ENCODE assay signal across 23 cellular contexts in genomic region chr11:127136438-127136837, GRCh38.
DNase-seq lines count a peak whose midpoint lies in the region; ATAC-seq, FAIRE-seq and TF ChIP-seq lines count a peak whose summit lies in the region.
"Had no signal": no experiment of that assay in that cellular context is flagged by ENCODE, and none has a peak within 500 bp of the region (broad histone marks: within the 10 kb centered on the region; RNA-seq: fewer than 3 reads in every experiment).

No MANE protein-coding gene starts in this region.

- TF ChIP-seq CTCF in BE2C (IDR thresholded peaks at IDR 0.05; ENCODE audit: low read depth, low read length): peak; percentile 43
- peak; percentile 12; the same call in 1 of the 2 replicates for TF ChIP-seq CTCF in GM12874 (IDR thresholded peaks at IDR 0.05; ENCODE audit: insufficient read depth, low read depth, low read length)
- TF ChIP-seq CTCF in PC-3 (conservative IDR thresholded peaks at IDR 0.05; ENCODE audit: low read depth, low read length): peak; percentile 19; the same call in 1 of the 2 replicates
- no peak for TF ChIP-seq CTCF in esophagus muscularis mucosa (IDR thresholded peaks at IDR 0.05)

- no peak for ATAC-seq in PC-3
- ATAC-seq: activated T-cell treated with anti-CD3 and anti-CD28 coated beads, Interleukin-2, amount 50 U/mL, for 4 hours; left ventricle myocardium superior; naive thymus-derived CD4-positive, alpha-beta T cell; Right ventricle myocardium inferior had no signal

- no peak overlapping the region for H2AFZ ChIP-seq in PC-3 (ENCODE audit: low read length)

- no peaks in the 10 kb centered on the region for H3K9me2 ChIP-seq in PC-3 (replicated peaks; ENCODE audit: low read length)

- H3K9me3 ChIP-seq in BE2C (no peaks in the 10 kb centered on the region), PC-3 (ENCODE audit: low read length) (no peaks in the 10 kb centered on the region), esophagus muscularis mucosa (no peaks in the 10 kb centered on the region)
- H3K9me3 ChIP-seq: vagina had no signal

- H3F3A ChIP-seq in PC-3 (ENCODE audit: low read length, unreplicated experiment): no peaks in the 10 kb centered on the region

- no TSS peak for BruUV-seq in PC-3 (replicated peaks; lab: Mats Ljungman, UMichigan)

- H4K20me1 ChIP-seq in PC-3 (ENCODE audit: low read length): no peaks in the 10 kb centered on the region

- POLR2A ChIA-PET in PC-3 (lab: Charles Lee; ENCODE audit: unreplicated experiment): no interaction called here

- CTCF ChIA-PET in PC-3 (lab: Charles Lee): no interaction called here

- intact Hi-C loops in PC-3 (cut with micrococcal nuclease): no loop called here
- intact Hi-C loops in cardiac septum (cut with DNase I): no loop called here
- intact Hi-C loops in esophagus muscularis mucosa (cut with DNase I): no loop called here

- H3K4me3 ChIP-seq in BE2C (ENCODE audit: low read depth, low read length) (no peak overlapping the region), PC-3 (ENCODE audit: low read length) (no peak overlapping the region), esophagus muscularis mucosa (no peak overlapping the region)
- H3K4me3 ChIP-seq: vagina had no signal

- WGBS in esophagus muscularis mucosa: 78% methylated on average over 6 of the region's 6 CpGs

- H3K4me2 ChIP-seq in PC-3 (ENCODE audit: low read length): no peak overlapping the region

- no peak overlapping the region for H3K27ac ChIP-seq in PC-3 (ENCODE audit: low read length)
- no peak overlapping the region for H3K27ac ChIP-seq in esophagus muscularis mucosa (replicated peaks in 1 of 4)
- H3K27ac ChIP-seq: vagina had no signal

- DNase-seq in BE2C: no peak
- no peak for DNase-seq in PC-3
- DNase-seq in iPS-NIHi11 (ENCODE audit: low spot score): peak; percentile 23
- no peak for DNase-seq in AML-193 (lab: John Stamatoyannopoulos, UW)
- no peak for DNase-seq in cardiac septum (ENCODE audit: low spot score)
- DNase-seq in esophagus muscularis mucosa (ENCODE audit: extremely low spot score): no peak
- DNase-seq in frontal cortex (ENCODE audit: low spot score in 2 of 2): no peak
- DNase-seq: activated CD4-positive, alpha-beta T cell treated with anti-CD3 and anti-CD28 coated beads, Interleukin-2, amount 10 ng/mL, durations not matched to agents 7 days and 5 days; activated T-cell treated with anti-CD3 and anti-CD28 coated beads, Interleukin-2, amount 50 U/mL, for 4 hours; C1 segment of cervical spinal cord; cerebellar nuclear complex; GOT3; left ventricle myocardium superior; midbrain; naive thymus-derived CD4-positive, alpha-beta T cell; NCI-H2029; NCI-H2227 treated with DMSO at 0.1 percent for 48 hours; NCI-H748 treated with DMSO at 0.1 percent for 48 hours; stimulated activated naive CD4-positive, alpha-beta T cell treated with Interleukin-2 at 50 U/mL for 16 hours had no signal

- no peaks in the 10 kb centered on the region for H3K27me3 ChIP-seq in BE2C
- H3K27me3 ChIP-seq in PC-3 (ENCODE audit: low read length): peaks cover 32% of the 10 kb centered on the region
- H3K27me3 ChIP-seq in esophagus muscularis mucosa: peaks cover 0 to 5% (median 0%) of the 10 kb centered on the region in 4 donors
- H3K27me3 ChIP-seq: vagina had no signal

- no peak for FAIRE-seq in frontal cortex (lab: Jason Lieb, UNC)
- FAIRE-seq: keratinocyte had no signal

- no peak overlapping the region for H3K9ac ChIP-seq in PC-3 (ENCODE audit: low read length)

- H3K79me2 ChIP-seq in PC-3 (ENCODE audit: low read length): no peaks in the 10 kb centered on the region

- H3K36me3 ChIP-seq in BE2C (no peaks in the 10 kb centered on the region), PC-3 (ENCODE audit: low read depth, low read length) (no peaks in the 10 kb centered on the region), esophagus muscularis mucosa (no peaks in the 10 kb centered on the region)
- H3K36me3 ChIP-seq: vagina had no signal

- TF ChIP-seq EP300 in esophagus muscularis mucosa (IDR thresholded peaks at IDR 0.05): no peak

- no peak for TF ChIP-seq POLR2A in esophagus muscularis mucosa (IDR thresholded peaks at IDR 0.05; ENCODE audit: low read depth)

- H3K4me1 ChIP-seq in BE2C: no peaks in the 10 kb centered on the region
- no peaks in the 10 kb centered on the region for H3K4me1 ChIP-seq in PC-3 (ENCODE audit: insufficient read depth, low read length)
- no peaks in the 10 kb centered on the region for H3K4me1 ChIP-seq in esophagus muscularis mucosa
- H3K4me1 ChIP-seq: vagina had no signal

Comparison
In these comparisons a context has a peak if more than half of its experiments do, and no peak if none do; other contexts are left out.
1. CTCF ChIP-seq: peak in BE2C (single experiment), GM12874 (single experiment) and PC-3 (single experiment); none in esophagus muscularis mucosa (0 of 3).